ENCODE assay signal across 8 cellular contexts in genomic region chr11:123061403-123062157, GRCh38. TPM values are rescaled to one million over a fixed set of nuclear protein-coding genes. Genes with fewer than 3 reads are reported as not detected.
A peak's percentile ranks its signal among the peaks of the same experiment; 100 is the strongest.
DNase-seq lines count a peak whose midpoint lies in the region; ATAC-seq and TF ChIP-seq lines count a peak whose summit lies in the region.

TSS of gene HSPA8 (minus strand) at chr11:123062136. CDS start at chr11:123061324, 812 bp downstream.

- H3K9me3 ChIP-seq in ectodermal cell (ENCODE audit: control insufficient read depth, low read length) = no peaks in the 10 kb centered on the region

- H3K4me1 ChIP-seq in ectodermal cell (ENCODE audit: control insufficient read depth, insufficient read depth, low read length) = peaks cover 29% of the 10 kb centered on the region

- H3K4me3 Mint-ChIP-seq in activated CD8-positive, alpha-beta T cell treated with anti-CD3 and anti-CD28 coated beads for 36 hours = peak within 1 kb of the TSS; percentile 97

- H3K27ac Mint-ChIP-seq in activated CD8-positive, alpha-beta T cell treated with anti-CD3 and anti-CD28 coated beads for 36 hours = peak within 1 kb of the TSS; percentile 99

- peaks cover 39% of the 10 kb centered on the region for H3K4me1 Mint-ChIP-seq in activated CD8-positive, alpha-beta T cell treated with anti-CD3 and anti-CD28 coated beads for 36 hours (ENCODE audit: low read depth)

- no peaks in the 10 kb centered on the region for H3K9me3 Mint-ChIP-seq in activated CD8-positive, alpha-beta T cell treated with anti-CD3 and anti-CD28 coated beads for 36 hours

- DNase-seq in DMS79 (lab: John Stamatoyannopoulos, UW) = peak; percentile 38
- DNase-seq in HFF-Myc (ENCODE audit: extremely low read depth, low read depth) = no peak
- DNase-seq in NCI-H226 = peak; percentile 76
- peak; percentile 78 for DNase-seq in activated CD8-positive, alpha-beta T cell treated with anti-CD3 and anti-CD28 coated beads for 36 hours
- peak; percentile 72 for DNase-seq in medulla oblongata (ENCODE audit: extremely low spot score)
- peak; percentile 40 for DNase-seq in stimulated activated CD8-positive, alpha-beta memory T cell treated with anti-CD3 and anti-CD28 coated beads, Interleukin-12 subunit alpha, Interleukin-12 subunit beta, amount 100 ng/mL, for 1 hour (ENCODE audit: low read depth)

- ATAC-seq in activated CD8-positive, alpha-beta T cell treated with anti-CD3 and anti-CD28 coated beads for 36 hours = no peak
- ATAC-seq in HG03469 (IDR thresholded peaks at IDR 0.05; ENCODE audit: unreplicated experiment) = no peak

- H3K4me3 ChIP-seq in HFF-Myc (replicated peaks; ENCODE audit: low read depth, low read length) (peak within 1 kb of the TSS; percentile 90), ectodermal cell (ENCODE audit: insufficient read depth, low read depth, low read length) (peak within 1 kb of the TSS; percentile 99)

- peaks cover 42% of the 10 kb centered on the region for H3K36me3 ChIP-seq in ectodermal cell (ENCODE audit: control insufficient read depth, insufficient read depth, low read length)

- no peaks in the 10 kb centered on the region for H3K27me3 ChIP-seq in ectodermal cell (ENCODE audit: control insufficient read depth, insufficient read depth, low read length, poor library complexity, severe bottlenecking)

- intact Hi-C loops in activated CD8-positive, alpha-beta T cell treated with anti-CD3 and anti-CD28 coated beads for 36 hours (cut with micrococcal nuclease) = no loop called here

- no peak for TF ChIP-seq CTCF in HFF-Myc (IDR thresholded peaks at IDR 0.05; ENCODE audit: low read depth, low read length, missing control alignments)
- TF ChIP-seq CTCF in activated CD8-positive, alpha-beta T cell treated with anti-CD3 and anti-CD28 coated beads for 36 hours (IDR thresholded peaks at IDR 0.05) = no peak

- POLR2A ChIA-PET in activated CD8-positive, alpha-beta T cell treated with anti-CD3 and anti-CD28 coated beads for 36 hours (lab: Charles Lee) = interaction anchor here (0.7 to 12.2 kb wide), 20 partner anchors 4 to 442 kb away, joined by 3 to 178 read pairs (median 4); partner anchors contain the start of gene HSPA8

- no peaks in the 10 kb centered on the region for H3K27me3 Mint-ChIP-seq in activated CD8-positive, alpha-beta T cell treated with anti-CD3 and anti-CD28 coated beads for 36 hours

- CTCF ChIA-PET in activated CD8-positive, alpha-beta T cell treated with anti-CD3 and anti-CD28 coated beads for 36 hours (lab: Charles Lee) = interaction anchor here (0.8 to 1.4 kb wide), 3 partner anchors 12 to 42 kb away, joined by 3 to 5 read pairs (median 5); no protein-coding TSS in a partner anchor

- peak within 1 kb of the TSS; percentile 100 for H3K27ac ChIP-seq in ectodermal cell (ENCODE audit: insufficient read depth, low read depth, low read length, poor library complexity, severe bottlenecking)

- peaks cover 69% of the 10 kb centered on the region for H3K36me3 Mint-ChIP-seq in activated CD8-positive, alpha-beta T cell treated with anti-CD3 and anti-CD28 coated beads for 36 hours (ENCODE audit: low read depth)

- 0% methylated on average over 45 of the region's 45 CpGs for WGBS in ectodermal cell, 2 experiments

RNA-seq across cellular contexts. Expression of gene HSPA8, which starts in this region (rescaled TPM):
- 1,000 to 10,000 TPM; 2,808 to 2,816 TPM for total RNA-seq in activated CD8-positive, alpha-beta T cell treated with anti-CD3 and anti-CD28 coated beads for 36 hours
- 1,365 TPM for polyA plus RNA-seq in ectodermal cell (2013, experiment 1 of 4)
- polyA plus RNA-seq in ectodermal cell (2013, experiment 2 of 4) = 846 TPM
- polyA plus RNA-seq in ectodermal cell (2013, experiment 3 of 4) = 907 TPM
- 994 TPM for polyA plus RNA-seq in ectodermal cell (2013, experiment 4 of 4)
